In the genomic region with DNA sequence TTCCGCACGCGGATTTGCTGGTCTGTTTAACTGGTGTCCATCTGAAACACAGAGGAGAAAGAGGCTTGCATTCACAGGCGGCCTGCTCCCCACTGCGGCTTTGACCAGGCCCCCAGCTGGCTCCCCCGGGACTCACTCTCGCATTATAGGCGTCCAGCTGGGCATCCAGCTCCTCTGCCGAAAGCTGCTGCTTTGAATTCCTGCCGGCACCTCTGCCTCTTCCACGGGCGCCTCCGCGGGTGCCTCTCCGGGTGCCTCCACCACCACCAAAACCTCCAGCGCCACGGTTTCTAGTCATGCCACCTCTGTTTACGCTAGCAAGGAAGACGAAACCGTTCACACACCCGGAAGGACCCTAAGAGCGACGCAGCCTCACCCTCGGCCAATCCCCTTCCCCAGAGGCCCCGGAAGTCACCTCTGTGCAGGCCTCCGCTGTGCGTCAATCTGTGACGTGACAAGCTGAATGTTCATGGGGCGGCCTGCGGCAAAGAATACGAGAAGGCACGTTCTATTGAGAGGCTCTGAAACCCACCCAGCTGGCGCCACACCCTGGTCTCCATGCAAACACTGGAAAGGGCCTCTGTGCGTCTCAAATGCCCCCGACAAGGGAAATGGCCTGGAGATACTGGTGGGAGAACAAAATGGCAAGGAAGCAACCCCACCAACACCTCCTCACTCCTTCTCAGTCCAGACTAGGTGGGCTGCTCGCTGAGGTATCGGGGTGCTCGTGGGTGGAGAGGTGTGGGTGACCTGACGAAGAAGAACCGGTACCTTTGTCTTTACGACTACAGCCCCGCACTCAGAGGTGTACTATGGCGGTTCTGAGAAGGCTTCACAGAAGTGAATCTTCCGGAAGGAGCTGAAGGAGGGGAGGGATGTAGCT, we compare ENCODE assay signal across 11 cellular contexts. TPM values are rescaled to one million over a fixed set of nuclear protein-coding genes. Genes with fewer than 3 reads are reported as not detected.
A peak's percentile ranks its signal among the peaks of the same experiment; 100 is the strongest.
DNase-seq lines count a peak whose midpoint lies in the region; ATAC-seq, FAIRE-seq and TF ChIP-seq lines count a peak whose summit lies in the region.
"Had no signal": no experiment of that assay in that cellular context is flagged by ENCODE, and none has a peak within 500 bp of the region (broad histone marks: within the 10 kb centered on the region; RNA-seq: fewer than 3 reads in every experiment).

No MANE protein-coding gene starts in this region.

- CTCF ChIA-PET in activated naive CD4-positive, alpha-beta T cell treated with anti-CD3 and anti-CD28 coated beads for 36 hours (lab: Charles Lee), result no interaction called here
- CTCF ChIA-PET in activated CD4-positive, alpha-beta memory T cell treated with anti-CD3 and anti-CD28 coated beads for 36 hours (lab: Charles Lee), result interaction anchor here (0.6 kb wide), 1 partner anchor 313 kb away, joined by 3 read pairs; no protein-coding TSS in a partner anchor

- H3K9me3 Mint-ChIP-seq in activated naive CD4-positive, alpha-beta T cell treated with anti-CD3 and anti-CD28 coated beads for 36 hours, result no peaks in the 10 kb centered on the region
- H3K9me3 Mint-ChIP-seq in activated CD4-positive, alpha-beta memory T cell treated with anti-CD3 and anti-CD28 coated beads for 36 hours, result no peaks in the 10 kb centered on the region
- no peaks in the 10 kb centered on the region for H3K9me3 Mint-ChIP-seq in memory B cell
- H3K9me3 Mint-ChIP-seq in stimulated activated naive CD8-positive, alpha-beta T cell treated with anti-CD3 and anti-CD28 coated beads, Interleukin-15, amount 100 ng/mL, for 72 hours, result no peaks in the 10 kb centered on the region

- intact Hi-C loops in activated naive CD4-positive, alpha-beta T cell treated with anti-CD3 and anti-CD28 coated beads for 36 hours (cut with micrococcal nuclease), result no loop called here
- intact Hi-C loops in activated CD4-positive, alpha-beta memory T cell treated with anti-CD3 and anti-CD28 coated beads for 36 hours (cut with micrococcal nuclease), result no loop called here

- FAIRE-seq in D721Med (lab: Jason Lieb, UNC), result no peak

- DNase-seq in activated naive CD4-positive, alpha-beta T cell treated with anti-CD3 and anti-CD28 coated beads for 36 hours, result no peak
- DNase-seq in activated naive CD4-positive, alpha-beta T cell (lab: John Stamatoyannopoulos, UW), result no peak
- no peak for DNase-seq in activated CD4-positive, alpha-beta memory T cell treated with anti-CD3 and anti-CD28 coated beads for 36 hours
- no peak for DNase-seq in memory B cell (ENCODE audit: low spot score in 2 of 2)
- no peak for DNase-seq in stimulated activated naive CD8-positive, alpha-beta T cell treated with anti-CD3 and anti-CD28 coated beads, Interleukin-15, amount 100 ng/mL, for 72 hours
- DNase-seq in D721Med (ENCODE audit: insufficient read length, low spot score), result no peak
- no peak for DNase-seq in epidermal melanocyte (ENCODE audit: insufficient read length, low spot score)
- no peak for DNase-seq in germinal center (ENCODE audit: low spot score)
- DNase-seq: activated CD8-positive, alpha-beta memory T cell treated with anti-CD3 and anti-CD28 coated beads, Interleukin-2, amount 50 U/mL, for 4 hours; MV-4-11; spleen had no signal

- no peak for TF ChIP-seq CTCF in D721Med (IDR thresholded peaks at IDR 0.05; ENCODE audit: insufficient read depth, missing control alignments)

- H3K4me1 Mint-ChIP-seq in activated naive CD4-positive, alpha-beta T cell treated with anti-CD3 and anti-CD28 coated beads for 36 hours (ENCODE audit: low read depth), result peaks cover 33% of the 10 kb centered on the region
- peaks cover 26% of the 10 kb centered on the region for H3K4me1 Mint-ChIP-seq in activated CD4-positive, alpha-beta memory T cell treated with anti-CD3 and anti-CD28 coated beads for 36 hours (ENCODE audit: low read depth)
- H3K4me1 Mint-ChIP-seq in memory B cell, result peaks cover 16% of the 10 kb centered on the region
- H3K4me1 Mint-ChIP-seq in stimulated activated naive CD8-positive, alpha-beta T cell treated with anti-CD3 and anti-CD28 coated beads, Interleukin-15, amount 100 ng/mL, for 72 hours, result peaks cover 51% of the 10 kb centered on the region

- POLR2A ChIA-PET in activated CD4-positive, alpha-beta memory T cell treated with anti-CD3 and anti-CD28 coated beads for 36 hours (lab: Charles Lee), result no interaction called here

- ATAC-seq in memory B cell (ENCODE audit: low read depth), result no peak
- no peak for ATAC-seq in stimulated activated naive CD8-positive, alpha-beta T cell treated with anti-CD3 and anti-CD28 coated beads, Interleukin-15, amount 100 ng/mL, for 72 hours

- no peaks in the 10 kb centered on the region for H3K27me3 Mint-ChIP-seq in activated naive CD4-positive, alpha-beta T cell treated with anti-CD3 and anti-CD28 coated beads for 36 hours (ENCODE audit: low read depth)
- no peaks in the 10 kb centered on the region for H3K27me3 Mint-ChIP-seq in activated CD4-positive, alpha-beta memory T cell treated with anti-CD3 and anti-CD28 coated beads for 36 hours
- H3K27me3 Mint-ChIP-seq in memory B cell, result no peaks in the 10 kb centered on the region
- H3K27me3 Mint-ChIP-seq in stimulated activated naive CD8-positive, alpha-beta T cell treated with anti-CD3 and anti-CD28 coated beads, Interleukin-15, amount 100 ng/mL, for 72 hours, result no peaks in the 10 kb centered on the region

- H3K36me3 Mint-ChIP-seq in activated naive CD4-positive, alpha-beta T cell treated with anti-CD3 and anti-CD28 coated beads for 36 hours (ENCODE audit: low read depth), result peaks cover 49% of the 10 kb centered on the region
- H3K36me3 Mint-ChIP-seq in activated CD4-positive, alpha-beta memory T cell treated with anti-CD3 and anti-CD28 coated beads for 36 hours, result peaks cover 51% of the 10 kb centered on the region
- peaks cover 24% of the 10 kb centered on the region for H3K36me3 Mint-ChIP-seq in memory B cell

- H3K4me3 Mint-ChIP-seq in activated naive CD4-positive, alpha-beta T cell treated with anti-CD3 and anti-CD28 coated beads for 36 hours, result peak overlapping the region; percentile 85
- peak overlapping the region; percentile 33 for H3K4me3 Mint-ChIP-seq in activated CD4-positive, alpha-beta memory T cell treated with anti-CD3 and anti-CD28 coated beads for 36 hours
- H3K4me3 Mint-ChIP-seq in memory B cell, result peak overlapping the region; percentile 59
- peak overlapping the region; percentile 59 to 85 for H3K4me3 Mint-ChIP-seq in stimulated activated naive CD8-positive, alpha-beta T cell treated with anti-CD3 and anti-CD28 coated beads, Interleukin-15, amount 100 ng/mL, for 72 hours

- H3K27ac Mint-ChIP-seq in activated naive CD4-positive, alpha-beta T cell treated with anti-CD3 and anti-CD28 coated beads for 36 hours, result no peak overlapping the region
- no peak overlapping the region for H3K27ac Mint-ChIP-seq in activated CD4-positive, alpha-beta memory T cell treated with anti-CD3 and anti-CD28 coated beads for 36 hours
- H3K27ac Mint-ChIP-seq in memory B cell, result no peak overlapping the region
- H3K27ac Mint-ChIP-seq in stimulated activated naive CD8-positive, alpha-beta T cell treated with anti-CD3 and anti-CD28 coated beads, Interleukin-15, amount 100 ng/mL, for 72 hours, result peak overlapping the region; percentile 76 to 96

RNA-seq across cellular contexts. Expression of a gene that starts 3.0 kb away (rescaled TPM):
- total RNA-seq in activated naive CD4-positive, alpha-beta T cell treated with anti-CD3 and anti-CD28 coated beads for 36 hours, result 100 to 1,000 TPM; 213 to 217 TPM
- total RNA-seq in activated CD4-positive, alpha-beta memory T cell treated with anti-CD3 and anti-CD28 coated beads for 36 hours, result 100 to 1,000 TPM; 208 to 210 TPM

RNA-seq across cellular contexts. Expression of a gene that starts 3.2 kb away (rescaled TPM):
- total RNA-seq in activated naive CD4-positive, alpha-beta T cell treated with anti-CD3 and anti-CD28 coated beads for 36 hours, result 100 to 1,000 TPM; 171 to 182 TPM
- total RNA-seq in activated CD4-positive, alpha-beta memory T cell treated with anti-CD3 and anti-CD28 coated beads for 36 hours, result 100 to 1,000 TPM; 172 to 173 TPM

RNA-seq across cellular contexts. Expression of a gene that starts 13.7 kb away (rescaled TPM):
- under 1 TPM; 0.12 to 0.19 TPM for total RNA-seq in activated naive CD4-positive, alpha-beta T cell treated with anti-CD3 and anti-CD28 coated beads for 36 hours
- not detected for total RNA-seq in activated CD4-positive, alpha-beta memory T cell treated with anti-CD3 and anti-CD28 coated beads for 36 hours

RNA-seq across cellular contexts. Expression of a gene that starts 17.2 kb away (rescaled TPM):
- total RNA-seq in activated naive CD4-positive, alpha-beta T cell treated with anti-CD3 and anti-CD28 coated beads for 36 hours, result 100 to 1,000 TPM; 355 to 389 TPM
- total RNA-seq in activated CD4-positive, alpha-beta memory T cell treated with anti-CD3 and anti-CD28 coated beads for 36 hours, result 100 to 1,000 TPM; 526 to 531 TPM

RNA-seq across cellular contexts. Expression of a gene that starts 22.9 kb away (rescaled TPM):
- 10 to 100 TPM; 15.9 to 16.6 TPM for total RNA-seq in activated naive CD4-positive, alpha-beta T cell treated with anti-CD3 and anti-CD28 coated beads for 36 hours
- total RNA-seq in activated CD4-positive, alpha-beta memory T cell treated with anti-CD3 and anti-CD28 coated beads for 36 hours, result 10 to 100 TPM; 28.8 to 29.7 TPM

Comparison
In these comparisons a context has a peak if more than half of its experiments do, and no peak if none do; other contexts are left out.
1. H3K27ac Mint-ChIP-seq: peak in stimulated activated naive CD8-positive, alpha-beta T cell treated with anti-CD3 and anti-CD28 coated beads, Interleukin-15, amount 100 ng/mL, for 72 hours (2 of 2); none in activated naive CD4-positive, alpha-beta T cell treated with anti-CD3 and anti-CD28 coated beads for 36 hours (single experiment), activated CD4-positive, alpha-beta memory T cell treated with anti-CD3 and anti-CD28 coated beads for 36 hours (single experiment) and memory B cell (single experiment).
2. H3K4me3 Mint-ChIP-seq: peak in every context shown above with its lines; median percentile 85 in activated naive CD4-positive, alpha-beta T cell treated with anti-CD3 and anti-CD28 coated beads for 36 hours; 72 in stimulated activated naive CD8-positive, alpha-beta T cell treated with anti-CD3 and anti-CD28 coated beads, Interleukin-15, amount 100 ng/mL, for 72 hours; 59 in memory B cell; 33 in activated CD4-positive, alpha-beta memory T cell treated with anti-CD3 and anti-CD28 coated beads for 36 hours.